ENCODE assay signal across 6 cellular contexts in genomic region chr22:40912987-40913386, GRCh38. TPM values are rescaled to one million over a fixed set of nuclear protein-coding genes. Genes with fewer than 3 reads are reported as not detected.
"Had no signal": no experiment of that assay in that cellular context is flagged by ENCODE, and none has a peak within 500 bp of the region (broad histone marks: within the 10 kb centered on the region; RNA-seq: fewer than 3 reads in every experiment).

No MANE protein-coding gene starts in this region.

RNA-seq across cellular contexts. Expression of gene DNAJB7, which starts 51.1 kb away (rescaled TPM):
- total RNA-seq: GM23248, H4, H7, HepG2, HFFc6, HT1080 had no signal
- polyA plus RNA-seq: HepG2 had no signal
